ENCODE assay signal across 35 cellular contexts in genomic region chr1:201359031-201359872, GRCh38. TPM values are rescaled to one million over a fixed set of nuclear protein-coding genes. Genes with fewer than 3 reads are reported as not detected.
A peak's percentile ranks its signal among the peaks of the same experiment; 100 is the strongest.
DNase-seq lines count a peak whose midpoint lies in the region; TF ChIP-seq lines count a peak whose summit lies in the region.
"Had no signal": no experiment of that assay in that cellular context is flagged by ENCODE, and none has a peak within 500 bp of the region (broad histone marks: within the 10 kb centered on the region; RNA-seq: fewer than 3 reads in every experiment).

No MANE protein-coding gene starts in this region.

- no peak overlapping the region for H3K27ac Mint-ChIP-seq in neural progenitor cell
- no peak overlapping the region for H3K27ac Mint-ChIP-seq in activated CD4-positive, alpha-beta T cell treated with anti-CD3 and anti-CD28 coated beads, Interleukin-2, amount 10 ng/mL, durations not matched to agents 7 days and 5 days
- H3K27ac Mint-ChIP-seq: progenitor cell of endocrine pancreas; T-helper 1 cell treated with Interleukin-12 subunit alpha and Interleukin-12 subunit beta and Interleukin-4 antibody, amounts not matched to agents 30 μg/mL and 1 μg/mL, for 36 hours had no signal

- H3K4me2 ChIP-seq in neural progenitor cell = no peak overlapping the region
- H3K4me2 ChIP-seq: hepatocyte had no signal

- no peaks in the 10 kb centered on the region for H3K9me3 Mint-ChIP-seq in neural progenitor cell
- H3K9me3 Mint-ChIP-seq in activated CD4-positive, alpha-beta T cell treated with anti-CD3 and anti-CD28 coated beads, Interleukin-2, amount 10 ng/mL, durations not matched to agents 7 days and 5 days = no peaks in the 10 kb centered on the region
- H3K9me3 Mint-ChIP-seq: T-helper 1 cell treated with Interleukin-12 subunit alpha and Interleukin-12 subunit beta and Interleukin-4 antibody, amounts not matched to agents 30 μg/mL and 1 μg/mL, for 36 hours had no signal

- DNase-seq in ELF-1 (ENCODE audit: low read depth, low spot score) (peak; percentile 32), left ventricle myocardium inferior (peak; percentile 14), neural progenitor cell (ENCODE audit: low spot score) (no peak), NOMO-1 treated with DMSO at 0.1 percent for 48 hours (lab: John Stamatoyannopoulos, UW; ENCODE audit: unreplicated experiment) (no peak), DMS114 treated with DMSO at 0.1 percent for 48 hours (lab: John Stamatoyannopoulos, UW; ENCODE audit: unreplicated experiment) (no peak), hippocampal formation (lab: John Stamatoyannopoulos, UW) (no peak)
- no peak for DNase-seq in activated CD4-positive, alpha-beta T cell treated with anti-CD3 and anti-CD28 coated beads, Interleukin-2, amount 10 ng/mL, durations not matched to agents 7 days and 5 days
- DNase-seq: activated CD4-positive, alpha-beta T cell treated with anti-CD3 and anti-CD28 coated beads, Interleukin-2, amount 50 U/mL, for 48 hours; activated T-cell treated with anti-CD3 and anti-CD28 coated beads, Interleukin-2, amount 50 U/mL, for 48 hours; Caco-2; caudate nucleus; cortex of kidney; DMS79; GDM1; KG1; left colon; MG63; NCI-H1105 treated with DMSO at 0.1 percent for 48 hours; NCI-H2081; NCI-H446 treated with DMSO at 0.1 percent for 48 hours; NCI-H774; sigmoid colon; stimulated activated CD4-positive, alpha-beta T cell treated with anti-CD3 and anti-CD28 coated beads, Interleukin-4, amount 100 ng/mL, for 4 hours; substantia nigra; upper lobe of left lung had no signal

- TF ChIP-seq CTCF in HEK293 (tag by site-specific recombination; IDR thresholded peaks at IDR 0.05) (no peak), left ventricle myocardium inferior (IDR thresholded peaks at IDR 0.05; ENCODE audit: borderline replicate concordance) (no peak), neural progenitor cell (IDR thresholded peaks at IDR 0.05) (no peak)

- H3K36me3 ChIP-seq in HEK293 (ENCODE audit: control insufficient read depth in 2 of 2, insufficient read depth in 1 of 2, low read length in 2 of 2) (no peaks in the 10 kb centered on the region), left ventricle myocardium inferior (peaks cover 52% of the 10 kb centered on the region), neural progenitor cell (no peaks in the 10 kb centered on the region)
- H3K36me3 ChIP-seq: HAP-1, MG63, neutrophil, sigmoid colon, upper lobe of left lung had no signal

- H3F3A ChIP-seq in neural progenitor cell (ENCODE audit: low read depth) = no peaks in the 10 kb centered on the region

- H3K27me3 ChIP-seq in left ventricle myocardium inferior (ENCODE audit: low read depth) (no peaks in the 10 kb centered on the region), neural progenitor cell (no peaks in the 10 kb centered on the region)
- H3K27me3 ChIP-seq: hepatocyte, MG63, sigmoid colon, upper lobe of left lung had no signal

- H3K4me3 ChIP-seq in HEK293 (ENCODE audit: low read depth, low read length) (no peak overlapping the region), left ventricle myocardium inferior (no peak overlapping the region), neural progenitor cell (no peak overlapping the region)
- H3K4me3 ChIP-seq: HAP-1, hepatocyte, MG63, sigmoid colon, upper lobe of left lung had no signal

- no peaks in the 10 kb centered on the region for H4K20me1 ChIP-seq in neural progenitor cell (ENCODE audit: low read depth)

- peaks cover 11% of the 10 kb centered on the region for H3K4me1 Mint-ChIP-seq in neural progenitor cell
- H3K4me1 Mint-ChIP-seq in activated CD4-positive, alpha-beta T cell treated with anti-CD3 and anti-CD28 coated beads, Interleukin-2, amount 10 ng/mL, durations not matched to agents 7 days and 5 days = no peaks in the 10 kb centered on the region
- H3K4me1 Mint-ChIP-seq: CD14-positive monocyte had no signal

- intact Hi-C loops in left ventricle myocardium inferior (cut with micrococcal nuclease) = no loop called here

- no peak overlapping the region for H3K9ac ChIP-seq in neural progenitor cell

- H3K27ac ChIP-seq in HEK293 (ENCODE audit: extremely low read depth, low read depth, low read length) (no peak overlapping the region), left ventricle myocardium inferior (replicated peaks) (peak overlapping the region; percentile 61), neural progenitor cell (no peak overlapping the region)
- H3K27ac ChIP-seq: hepatocyte, HL-60, neutrophil, sigmoid colon had no signal

- H3K79me2 ChIP-seq in neural progenitor cell (ENCODE audit: low read depth) = no peaks in the 10 kb centered on the region
- H3K79me2 ChIP-seq: hepatocyte had no signal

- H3K4me1 ChIP-seq in HEK293 (ENCODE audit: control insufficient read depth, insufficient read depth, low read length) (no peaks in the 10 kb centered on the region), left ventricle myocardium inferior (peaks cover 27% of the 10 kb centered on the region), neural progenitor cell (peaks cover 6% of the 10 kb centered on the region)
- H3K4me1 ChIP-seq: Caco-2, HAP-1, sigmoid colon had no signal

- POLR2A ChIA-PET in HEK293 (lab: Yijun Ruan, JAX) = no interaction called here
- POLR2A ChIA-PET in activated CD4-positive, alpha-beta T cell treated with anti-CD3 and anti-CD28 coated beads, Interleukin-2, amount 10 ng/mL, durations not matched to agents 7 days and 5 days (lab: Charles Lee) = no interaction called here

- CTCF ChIA-PET in HEK293 (lab: Yijun Ruan, JAX) = interaction anchor here (0.6 to 8.3 kb wide), 11 partner anchors 9 to 826 kb away, joined by 3 to 145 read pairs (median 4); no protein-coding TSS in a partner anchor
- CTCF ChIA-PET in activated CD4-positive, alpha-beta T cell treated with anti-CD3 and anti-CD28 coated beads, Interleukin-2, amount 10 ng/mL, durations not matched to agents 7 days and 5 days (lab: Charles Lee) = interaction anchor here (1.0 to 1.2 kb wide), 2 partner anchors 9 to 24 kb away, joined by 3 read pairs; no protein-coding TSS in a partner anchor

- no peaks in the 10 kb centered on the region for H3K9me3 ChIP-seq in HEK293 (ENCODE audit: control insufficient read depth, insufficient read depth, low read depth, low read length)
- no peaks in the 10 kb centered on the region for H3K9me3 ChIP-seq in left ventricle myocardium inferior (replicated peaks)
- H3K9me3 ChIP-seq in neural progenitor cell (ENCODE audit: low read depth) = no peaks in the 10 kb centered on the region
- H3K9me3 ChIP-seq: Caco-2, HAP-1, MG63, neutrophil, sigmoid colon, upper lobe of left lung had no signal

- H2AFZ ChIP-seq in neural progenitor cell (replicated peaks) = peak overlapping the region; percentile 72
- H2AFZ ChIP-seq: hepatocyte had no signal

- H3K27me3 Mint-ChIP-seq in neural progenitor cell (ENCODE audit: insufficient read depth, low read depth) = peaks cover 13% of the 10 kb centered on the region
- H3K27me3 Mint-ChIP-seq in activated CD4-positive, alpha-beta T cell treated with anti-CD3 and anti-CD28 coated beads, Interleukin-2, amount 10 ng/mL, durations not matched to agents 7 days and 5 days = peaks cover 2% of the 10 kb centered on the region

- no peaks in the 10 kb centered on the region for H3K36me3 Mint-ChIP-seq in neural progenitor cell
- no peaks in the 10 kb centered on the region for H3K36me3 Mint-ChIP-seq in activated CD4-positive, alpha-beta T cell treated with anti-CD3 and anti-CD28 coated beads, Interleukin-2, amount 10 ng/mL, durations not matched to agents 7 days and 5 days (ENCODE audit: low read depth)
- H3K36me3 Mint-ChIP-seq: CD14-positive monocyte had no signal

- no peak overlapping the region for H3K4me3 Mint-ChIP-seq in neural progenitor cell
- H3K4me3 Mint-ChIP-seq in activated CD4-positive, alpha-beta T cell treated with anti-CD3 and anti-CD28 coated beads, Interleukin-2, amount 10 ng/mL, durations not matched to agents 7 days and 5 days = no peak overlapping the region
- H3K4me3 Mint-ChIP-seq: CD14-positive monocyte; T-helper 1 cell treated with Interleukin-12 subunit alpha and Interleukin-12 subunit beta and Interleukin-4 antibody, amounts not matched to agents 30 μg/mL and 1 μg/mL, for 36 hours had no signal

TF ChIP-seq in HEK293, 187 proteins besides CTCF, POLR2A, EP300 and RAD21:
- TF ChIP-seq GLIS2 (tag by site-specific recombination; IDR thresholded peaks at IDR 0.05) (no peak), ZNF626 (tag by site-specific recombination; IDR thresholded peaks at IDR 0.05) (no peak), ZXDB (tag by site-specific recombination; IDR thresholded peaks at IDR 0.05) (no peak), ZBTB7A (tag by site-specific recombination; IDR thresholded peaks at IDR 0.05; ENCODE audit: low read depth) (no peak), ZNF37A (tag by site-specific recombination; IDR thresholded peaks at IDR 0.05) (no peak), ZFHX2 (tag by site-specific recombination; conservative IDR thresholded peaks at IDR 0.05) (peak; percentile 64), ZNF302 (tag by site-specific recombination; IDR thresholded peaks at IDR 0.05; ENCODE audit: low read depth) (no peak), ZNF549 (tag by site-specific recombination; IDR thresholded peaks at IDR 0.05) (no peak), SALL2 (tag by site-specific recombination; IDR thresholded peaks at IDR 0.05; ENCODE audit: borderline replicate concordance) (no peak), KLF1 (tag by site-specific recombination; IDR thresholded peaks at IDR 0.05) (no peak), ZNF645 (tag by site-specific recombination; IDR thresholded peaks at IDR 0.05) (no peak), ZNF391 (tag by site-specific recombination; IDR thresholded peaks at IDR 0.05; ENCODE audit: borderline replicate concordance, low read depth) (no peak), EGR2 (tag by site-specific recombination; IDR thresholded peaks at IDR 0.05; ENCODE audit: low read depth) (peak; percentile 81), ZNF792 (tag by site-specific recombination; IDR thresholded peaks at IDR 0.05) (no peak)
TF ChIP-seq in HEK293: peak in this region for 2.

RNA-seq across cellular contexts. Expression of gene TNNT2, which starts 18.2 kb away (rescaled TPM):
- 8,708 TPM for total RNA-seq in left ventricle myocardium inferior
- 3.1 and 13.2 TPM in 2 replicates for total RNA-seq in neural progenitor cell (ENCODE audit: low replicate concordance)
- total RNA-seq in activated CD4-positive, alpha-beta T cell treated with anti-CD3 and anti-CD28 coated beads, Interleukin-2, amount 10 ng/mL, durations not matched to agents 7 days and 5 days = not detected
- total RNA-seq: mesenteric fat pad had no signal

RNA-seq across cellular contexts. Expression of gene LAD1, which starts 39.9 kb away (rescaled TPM):
- total RNA-seq in left ventricle myocardium inferior (2.0 TPM), neural progenitor cell (ENCODE audit: low replicate concordance) (0.34 TPM in 1 of 2 replicates, not detected in the other)
- total RNA-seq in activated CD4-positive, alpha-beta T cell treated with anti-CD3 and anti-CD28 coated beads, Interleukin-2, amount 10 ng/mL, durations not matched to agents 7 days and 5 days = not detected
- total RNA-seq: fibroblast of villous mesenchyme, sigmoid colon had no signal

Comparison
In these comparisons a context has a peak if more than half of its experiments do, and no peak if none do; other contexts are left out.
1. DNase-seq: peak in ELF-1 (single experiment) and left ventricle myocardium inferior (single experiment); none in neural progenitor cell (single experiment), NOMO-1 treated with DMSO at 0.1 percent for 48 hours (single experiment), DMS114 treated with DMSO at 0.1 percent for 48 hours (single experiment), activated CD4-positive, alpha-beta T cell treated with anti-CD3 and anti-CD28 coated beads, Interleukin-2, amount 10 ng/mL, durations not matched to agents 7 days and 5 days (single experiment) and hippocampal formation (0 of 2).
2. RNA of gene TNNT2, which starts 18.2 kb away (total RNA-seq): 8,708 TPM in left ventricle myocardium inferior (single experiment); 3.1 to 13.2 TPM in neural progenitor cell and not detected in activated CD4-positive, alpha-beta T cell treated with anti-CD3 and anti-CD28 coated beads, Interleukin-2, amount 10 ng/mL, durations not matched to agents 7 days and 5 days; every median in the first group is over 100 times any median in the second.